8 cellular contexts compared by ENCODE assay signal in genomic region chr2:177478907-177479306, GRCh38.
"Had no signal": no experiment of that assay in that cellular context is flagged by ENCODE, and none has a peak within 500 bp of the region (broad histone marks: within the 10 kb centered on the region; RNA-seq: fewer than 3 reads in every experiment).

No MANE protein-coding gene starts in this region.

- ATAC-seq: K562 had no signal

- DNase-seq: IMR-90, KBM-7, KG1 had no signal

- H3K27ac Mint-ChIP-seq: IgD-negative memory B cell had no signal

- H3K4me2 ChIP-seq: KMS-11 had no signal

- H3K9ac ChIP-seq: KMS-11 had no signal

- H3K4me1 Mint-ChIP-seq: IgD-negative memory B cell had no signal

- FAIRE-seq: HTR-8/SVneo, K562 had no signal

- H3K27ac ChIP-seq: HL-60, KMS-11 had no signal

- H3K27me3 Mint-ChIP-seq: IgD-negative memory B cell had no signal

- H3K4me3 Mint-ChIP-seq: IgD-negative memory B cell had no signal

- H3K4me3 ChIP-seq: K562 had no signal
